Comparison of ENCODE assay signal across 12 cellular contexts in the genomic region with DNA sequence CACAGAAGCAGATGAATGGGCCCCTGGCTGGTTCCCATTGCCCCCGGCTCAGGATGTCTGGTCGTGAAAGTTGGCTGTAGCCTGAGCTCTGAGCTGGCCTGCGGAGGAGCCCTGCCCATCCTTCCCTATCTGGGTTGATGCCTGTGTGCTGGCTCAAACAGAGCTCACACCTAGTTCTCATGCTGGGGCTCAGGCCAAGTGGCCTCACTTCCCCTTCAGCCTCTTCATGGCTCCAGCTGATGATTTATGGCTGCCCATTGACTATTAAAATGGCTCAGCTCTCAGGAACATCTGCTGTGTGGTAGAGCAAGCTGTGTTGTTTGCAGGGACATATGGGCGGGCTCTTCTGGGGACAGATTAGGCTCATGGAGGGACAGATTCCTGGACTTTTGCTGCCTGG.
A peak's percentile ranks its signal among the peaks of the same experiment; 100 is the strongest.
DNase-seq lines count a peak whose midpoint lies in the region; ATAC-seq, FAIRE-seq and TF ChIP-seq lines count a peak whose summit lies in the region.
"Had no signal": no experiment of that assay in that cellular context is flagged by ENCODE, and none has a peak within 500 bp of the region (broad histone marks: within the 10 kb centered on the region; RNA-seq: fewer than 3 reads in every experiment).

No MANE protein-coding gene starts in this region.

- no peak overlapping the region for H2BK20ac ChIP-seq in H1 (ENCODE audit: low read length)

- no peak overlapping the region for H3K27ac ChIP-seq in H1 (ENCODE audit: low read depth, low read length)
- no peak overlapping the region for H3K27ac ChIP-seq in suprapubic skin

- H3K23ac ChIP-seq in H1 (ENCODE audit: insufficient read length), result no peak overlapping the region

- peak; percentile 94 for DNase-seq in DMS 273 treated with DMSO at 0.1 percent for 48 hours (lab: John Stamatoyannopoulos, UW)
- DNase-seq in NCI-H1694 treated with DMSO at 0.1 percent for 48 hours (lab: John Stamatoyannopoulos, UW), result peak; percentile 50
- DNase-seq in H1 (ENCODE audit: low read depth in 1 of 2, low spot score in 2 of 2), result no peak
- no peak for DNase-seq in omental fat pad (ENCODE audit: low spot score)
- no peak for DNase-seq in suprapubic skin (ENCODE audit: low spot score in 2 of 2)
- no peak for DNase-seq in stimulated activated naive CD8-positive, alpha-beta T cell treated with anti-CD3 and anti-CD28 coated beads, Interleukin-15, Interleukin-2, amounts not matched to agents 100 U/mL and 50 U/mL, for 24 hours
- DNase-seq: activated naive CD8-positive, alpha-beta T cell treated with anti-CD3 and anti-CD28 coated beads, Interleukin-2, amount 50 U/mL, for 24 hours; CD4-positive, alpha-beta memory T cell; T-helper 2 cell had no signal

- CTCF ChIA-PET in H1 (lab: Charles Lee; ENCODE audit: partially characterized antibody), result interaction anchor here (1.1 to 2.1 kb wide), 2 partner anchors 9 to 62 kb away, joined by 4 to 7 read pairs; no protein-coding TSS in a partner anchor

- no peak overlapping the region for H3K4ac ChIP-seq in H1 (replicated peaks; ENCODE audit: insufficient read length, low read depth, low read length)

- H3K4me3 ChIP-seq in H1 (ENCODE audit: extremely low read depth in 1 of 4, insufficient read depth in 2 of 4, low read depth in 3 of 4, low read length in 4 of 4), result no peak overlapping the region
- H3K4me3 ChIP-seq in suprapubic skin, result no peak overlapping the region

- H2AK5ac ChIP-seq in H1 (ENCODE audit: low read depth, low read length), result no peak overlapping the region

- H3K4me1 ChIP-seq in H1 (replicated peaks in 1 of 4; ENCODE audit: control insufficient read depth in 3 of 4, insufficient read depth in 4 of 4, low read length in 3 of 4) (peaks cover 6 to 11% (median 7%) of the 10 kb centered on the region in 4 experiments), suprapubic skin (no peaks in the 10 kb centered on the region)

- no peaks in the 10 kb centered on the region for H4K20me1 ChIP-seq in H1 (replicated peaks in 1 of 2; ENCODE audit: control insufficient read depth in 1 of 2, insufficient read depth in 2 of 2, low read length in 2 of 2)

- TF ChIP-seq EP300 in H1 (IDR thresholded peaks at IDR 0.05; ENCODE audit: borderline replicate concordance in 1 of 2, low read depth in 2 of 2, low read length in 2 of 2) (no peak), suprapubic skin (IDR thresholded peaks at IDR 0.05) (no peak)

- H2BK120ac ChIP-seq in H1 (replicated peaks; ENCODE audit: low read depth, low read length), result no peak overlapping the region

- H2AFZ ChIP-seq in H1 (ENCODE audit: low read length), result no peak overlapping the region

- H3K4me2 ChIP-seq in H1 (ENCODE audit: insufficient read depth in 1 of 2, low read depth in 2 of 2, low read length in 2 of 2), result no peak overlapping the region

- H2BK12ac ChIP-seq in H1 (ENCODE audit: low read depth, low read length), result peak overlapping the region; percentile 55; the same call in 1 of the 2 replicates

- ATAC-seq in omental fat pad (ENCODE audit: low FRiP score), result peak; percentile 80
- ATAC-seq in GM21381 (IDR thresholded peaks at IDR 0.05; ENCODE audit: unreplicated experiment), result no peak
- ATAC-seq in HG03175 (IDR thresholded peaks at IDR 0.05; ENCODE audit: unreplicated experiment), result no peak
- no peak for ATAC-seq in stimulated activated naive CD8-positive, alpha-beta T cell treated with anti-CD3 and anti-CD28 coated beads, Interleukin-15, Interleukin-2, amounts not matched to agents 100 U/mL and 50 U/mL, for 24 hours
- ATAC-seq: activated naive CD8-positive, alpha-beta T cell treated with anti-CD3 and anti-CD28 coated beads, Interleukin-2, amount 50 U/mL, for 24 hours had no signal

- FAIRE-seq in H1 (lab: Jason Lieb, UNC), result no peak
- FAIRE-seq: GM19239 had no signal

- no peaks in the 10 kb centered on the region; the same call in 1 of the 2 replicates for H3K23me2 ChIP-seq in H1 (ENCODE audit: low read depth, low read length)

- H3K79me2 ChIP-seq in H1 (ENCODE audit: control insufficient read depth in 1 of 2, insufficient read depth in 2 of 2, low read length in 2 of 2), result no peaks in the 10 kb centered on the region

- H4K91ac ChIP-seq in H1 (replicated peaks; ENCODE audit: insufficient read length, low read length), result no peak overlapping the region

- no peak overlapping the region for H4K5ac ChIP-seq in H1 (ENCODE audit: insufficient read length, low read depth, low read length)

- no peaks in the 10 kb centered on the region; a peak in 1 of 7 replicates for H3K27me3 ChIP-seq in H1 (replicated peaks in 1 of 4; ENCODE audit: control insufficient read depth in 3 of 4, extremely low read depth in 1 of 4, insufficient read depth in 3 of 4, low read length in 3 of 4)
- no peaks in the 10 kb centered on the region for H3K27me3 ChIP-seq in suprapubic skin

- no peak overlapping the region for H3K14ac ChIP-seq in H1 (ENCODE audit: insufficient read length)

- 0 out of 2 replicates have a peak overlapping the region, but pooled peaks have one; percentile 23 for H2BK15ac ChIP-seq in H1 (ENCODE audit: low read length)

- POLR2A ChIA-PET in H1 (lab: Charles Lee; ENCODE audit: partially characterized antibody), result no interaction called here

- WGBS in H1 (ENCODE audit: extremely low coverage in 1 of 2, insufficient coverage in 1 of 2, insufficient read length in 1 of 2, insufficient replicate concordance in 2 of 2, low coverage in 1 of 2, low lambda C conversion rate in 2 of 2, missing lambda C conversion rate in 1 of 2), 2 experiments, result 70% methylated on average over 4 of the region's 4 CpGs; no CpG with 5 or more reads in 1 of the 2 experiments
- 32% methylated on average over 4 of the region's 4 CpGs for WGBS in suprapubic skin

- TF ChIP-seq RAD21 in H1 (IDR thresholded peaks at IDR 0.05 in 1 of 2, conservative IDR thresholded peaks at IDR 0.05 in 1 of 2; ENCODE audit: low read depth in 2 of 2, low read length in 2 of 2), result no peak

- TF ChIP-seq POLR2A in H1 (IDR thresholded peaks at IDR 0.05; ENCODE audit: control extremely low read depth in 1 of 2, low read depth in 2 of 2, low read length in 2 of 2) (no peak), suprapubic skin (IDR thresholded peaks at IDR 0.05) (no peak)

- TF ChIP-seq CTCF in H1 (IDR thresholded peaks at IDR 0.05; ENCODE audit: control extremely low read depth in 1 of 3, insufficient read depth in 1 of 3, low read depth in 1 of 3, low read length in 3 of 3), result no peak
- TF ChIP-seq CTCF in omental fat pad (IDR thresholded peaks at IDR 0.05), result no peak
- no peak for TF ChIP-seq CTCF in suprapubic skin (IDR thresholded peaks at IDR 0.05)

- H3K79me1 ChIP-seq in H1 (ENCODE audit: low read depth, low read length), result no peaks in the 10 kb centered on the region

- H3K9ac ChIP-seq in H1 (replicated peaks in 1 of 4; ENCODE audit: extremely low read depth in 1 of 4, low read depth in 3 of 4, low read length in 3 of 4), result no peak overlapping the region

- H4K8ac ChIP-seq in H1 (ENCODE audit: extremely low read depth, insufficient read depth, low read length), result no peak overlapping the region

- no peak overlapping the region for H3K18ac ChIP-seq in H1 (ENCODE audit: extremely low read depth, low read length)

- H3K36me3 ChIP-seq in H1 (ENCODE audit: control insufficient read depth in 2 of 4, insufficient read depth in 4 of 4, low read length in 3 of 4), result no peaks in the 10 kb centered on the region
- no peaks in the 10 kb centered on the region for H3K36me3 ChIP-seq in suprapubic skin

- H3K56ac ChIP-seq in H1 (replicated peaks; ENCODE audit: insufficient read length, low read depth, low read length), result no peak overlapping the region

- no peak overlapping the region for H2BK5ac ChIP-seq in H1 (ENCODE audit: low read depth, low read length)

- H3K9me3 ChIP-seq in H1 (ENCODE audit: insufficient read depth in 2 of 2, low read depth in 1 of 2, low read length in 1 of 2) (peaks cover 1 to 4% of the 10 kb centered on the region in 2 experiments; a peak in 2 of 4 replicates), suprapubic skin (no peaks in the 10 kb centered on the region)

TF ChIP-seq in H1, 55 proteins besides CTCF, POLR2A, EP300 and RAD21:
- TF ChIP-seq SP1 (IDR thresholded peaks at IDR 0.05; ENCODE audit: low read depth, low read length) (no peak), POU5F1 (IDR thresholded peaks at IDR 0.05; ENCODE audit: low read depth, low read length) (no peak), BCL11A (IDR thresholded peaks at IDR 0.05; ENCODE audit: low read depth in 2 of 2, low read length in 2 of 2) (no peak), HDAC6 (IDR thresholded peaks at IDR 0.05; ENCODE audit: low read depth, low read length) (no peak), FOSL1 (IDR thresholded peaks at IDR 0.05; ENCODE audit: insufficient read depth, low read depth, low read length) (no peak), TBP (IDR thresholded peaks at IDR 0.05; ENCODE audit: low read depth, low read length) (no peak), YY1 (IDR thresholded peaks at IDR 0.05; ENCODE audit: low read depth, low read length) (no peak), TAF1 (IDR thresholded peaks at IDR 0.05; ENCODE audit: low read depth, low read length) (no peak), RXRA (IDR thresholded peaks at IDR 0.05; ENCODE audit: insufficient read depth, low read depth, low read length) (no peak), CEBPB (IDR thresholded peaks at IDR 0.05; ENCODE audit: low read depth, low read length) (no peak), CHD2 (IDR thresholded peaks at IDR 0.05; ENCODE audit: low read length) (no peak), CREB1 (IDR thresholded peaks at IDR 0.05) (no peak)
- TF ChIP-seq, protein P1, sequence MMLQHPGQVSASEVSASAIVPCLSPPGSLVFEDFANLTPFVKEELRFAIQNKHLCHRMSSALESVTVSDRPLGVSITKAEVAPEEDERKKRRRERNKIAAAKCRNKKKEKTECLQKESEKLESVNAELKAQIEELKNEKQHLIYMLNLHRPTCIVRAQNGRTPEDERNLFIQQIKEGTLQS (IDR thresholded peaks at IDR 0.05; ENCODE audit: insufficient read depth, low read depth, low read length), result no peak

Comparison
In these comparisons a context has a peak if more than half of its experiments do, and no peak if none do; other contexts are left out.
1. DNase-seq: peak in DMS 273 treated with DMSO at 0.1 percent for 48 hours (single experiment) and NCI-H1694 treated with DMSO at 0.1 percent for 48 hours (single experiment); none in H1 (0 of 2), omental fat pad (single experiment), suprapubic skin (0 of 2) and stimulated activated naive CD8-positive, alpha-beta T cell treated with anti-CD3 and anti-CD28 coated beads, Interleukin-15, Interleukin-2, amounts not matched to agents 100 U/mL and 50 U/mL, for 24 hours (single experiment).